16 cellular contexts compared by ENCODE assay signal in genomic region chr5:174775071-174775470, GRCh38. TPM values are rescaled to one million over a fixed set of nuclear protein-coding genes. Genes with fewer than 3 reads are reported as not detected.
A peak's percentile ranks its signal among the peaks of the same experiment; 100 is the strongest.
DNase-seq lines count a peak whose midpoint lies in the region; ATAC-seq and TF ChIP-seq lines count a peak whose summit lies in the region.
"Had no signal": no experiment of that assay in that cellular context is flagged by ENCODE, and none has a peak within 500 bp of the region (broad histone marks: within the 10 kb centered on the region; RNA-seq: fewer than 3 reads in every experiment).

No MANE protein-coding gene starts in this region.

- intact Hi-C loops in CD8-positive, alpha-beta T cell (cut with DNase I, micrococcal nuclease), result no loop called here

- no peaks in the 10 kb centered on the region for H3K4me1 Mint-ChIP-seq in CD8-positive, alpha-beta T cell (ENCODE audit: low read depth)
- H3K4me1 Mint-ChIP-seq: CD4-positive, CD25-positive, alpha-beta regulatory T cell had no signal

- H3K4me3 ChIP-seq in CD8-positive, alpha-beta T cell (ENCODE audit: low read depth, low read length), result no peak overlapping the region
- H3K4me3 ChIP-seq: BLaER1 treated with 17β-estradiol and CSF1 and Interleukin-3, amounts not matched to agents 10 nM and 100 nM; HAP-1 had no signal

- H3K4me1 ChIP-seq in CD8-positive, alpha-beta T cell (ENCODE audit: insufficient read depth, low read length), result no peaks in the 10 kb centered on the region

- H3K27ac Mint-ChIP-seq in CD8-positive, alpha-beta T cell, result no peak overlapping the region
- H3K27ac Mint-ChIP-seq: CD4-positive, CD25-positive, alpha-beta regulatory T cell had no signal

- H3K27me3 ChIP-seq in CD8-positive, alpha-beta T cell (ENCODE audit: insufficient read depth, low read length), result no peaks in the 10 kb centered on the region
- H3K27me3 ChIP-seq: BLaER1 treated with 17β-estradiol and CSF1 and Interleukin-3, amounts not matched to agents 10 nM and 100 nM had no signal

- no peak overlapping the region for H3K27ac ChIP-seq in CD8-positive, alpha-beta T cell (ENCODE audit: low read depth, low read length)
- no peak overlapping the region for H3K27ac ChIP-seq in substantia nigra (ENCODE audit: low read depth, low read length, poor library complexity, severe bottlenecking)
- H3K27ac ChIP-seq: BLaER1 treated with 17β-estradiol and CSF1 and Interleukin-3, amounts not matched to agents 10 nM and 100 nM had no signal

- peaks cover 8% of the 10 kb centered on the region for H3K27me3 Mint-ChIP-seq in CD8-positive, alpha-beta T cell (ENCODE audit: low read depth)

- H3K36me3 Mint-ChIP-seq in CD8-positive, alpha-beta T cell, result no peaks in the 10 kb centered on the region
- H3K36me3 Mint-ChIP-seq: CD4-positive, CD25-positive, alpha-beta regulatory T cell had no signal

- CTCF ChIA-PET in CD8-positive, alpha-beta T cell (lab: Charles Lee), result no interaction called here

- no peaks in the 10 kb centered on the region for H3K9me3 ChIP-seq in CD8-positive, alpha-beta T cell (ENCODE audit: low read length)
- H3K9me3 ChIP-seq: HAP-1 had no signal

- peak; percentile 12 for DNase-seq in NCI-H345 (lab: John Stamatoyannopoulos, UW)
- no peak for DNase-seq in NCI-H345 treated with DMSO at 0.1 percent for 48 hours (lab: John Stamatoyannopoulos, UW; ENCODE audit: unreplicated experiment)
- DNase-seq in EH (ENCODE audit: low read depth), result peak; percentile 10
- peak; percentile 47 for DNase-seq in astrocyte of the hippocampus (ENCODE audit: low read depth, low spot score)
- DNase-seq in renal cortical epithelial cell (ENCODE audit: low read depth), result peak; percentile 2
- DNase-seq in CD8-positive, alpha-beta T cell, result no peak
- DNase-seq in substantia nigra (lab: John Stamatoyannopoulos, UW), result no peak
- DNase-seq: 8988T; ACHN; CD4-positive, CD25-positive, alpha-beta regulatory T cell; DMS153; DND-41; GF-D8 had no signal

- POLR2A ChIA-PET in CD8-positive, alpha-beta T cell (lab: Charles Lee), result no interaction called here

- ATAC-seq in CD8-positive, alpha-beta T cell, result no peak
- ATAC-seq: HepG2 had no signal

- no peak overlapping the region for H3K4me3 Mint-ChIP-seq in CD8-positive, alpha-beta T cell
- H3K4me3 Mint-ChIP-seq: CD4-positive, CD25-positive, alpha-beta regulatory T cell had no signal

- no peaks in the 10 kb centered on the region for H3K9me3 Mint-ChIP-seq in CD8-positive, alpha-beta T cell

- no peaks in the 10 kb centered on the region for H3K36me3 ChIP-seq in CD8-positive, alpha-beta T cell (ENCODE audit: insufficient read depth, low read length)
- H3K36me3 ChIP-seq: BLaER1 treated with 17β-estradiol and CSF1 and Interleukin-3, amounts not matched to agents 10 nM and 100 nM; HAP-1 had no signal

- TF ChIP-seq CTCF in CD8-positive, alpha-beta T cell (IDR thresholded peaks at IDR 0.05), result no peak

RNA-seq across cellular contexts. Expression of gene MSX2, which starts 50.7 kb away (rescaled TPM):
- total RNA-seq in renal cortical epithelial cell, result 0.69 and 1.1 TPM in 2 replicates
- not detected for total RNA-seq in CD8-positive, alpha-beta T cell
- total RNA-seq: HepG2 had no signal

Comparison
In these comparisons a context has a peak if more than half of its experiments do, and no peak if none do; other contexts are left out.
1. DNase-seq: peak in NCI-H345 (single experiment), EH (single experiment), astrocyte of the hippocampus (single experiment) and renal cortical epithelial cell (single experiment); none in NCI-H345 treated with DMSO at 0.1 percent for 48 hours (single experiment), CD8-positive, alpha-beta T cell (0 of 7) and substantia nigra (0 of 49).